Comparison of ENCODE assay signal across 21 cellular contexts in genomic region chr3:154775821-154776548, GRCh38.
"Had no signal": no experiment of that assay in that cellular context is flagged by ENCODE, and none has a peak within 500 bp of the region (broad histone marks: within the 10 kb centered on the region; RNA-seq: fewer than 3 reads in every experiment).

No MANE protein-coding gene starts in this region.

- H3K36me3 ChIP-seq: ovary, thyroid gland, uterus had no signal

- H3K4me3 Mint-ChIP-seq: activated CD4-positive, alpha-beta T cell treated with anti-CD3 and anti-CD28 coated beads, Interleukin-2, amount 10 ng/mL, durations not matched to agents 7 days and 5 days; activated naive CD8-positive, alpha-beta T cell; activated T-cell treated with anti-CD3 and anti-CD28 coated beads, Interleukin-2, amount 50 U/mL, for 72 hours; dendritic cell treated with granulocyte-macrophage colony-stimulating factor and Interleukin-4, amounts not matched to agents 40 ng/mL and 50 ng/mL, for 4 days; effector memory CD8-positive, alpha-beta T cell; naive B cell; stimulated activated naive B cell treated with anti-CD40 and anti-IgM and Interleukin-4, amounts not matched to agents 10 μg/mL and 1 μg/mL and 100 μg/mL, for 72 hours; T-helper 2 cell treated with Interferon-gamma antibody and Interleukin-4, amounts not matched to agents 5 μg/mL and 100 μg/mL, for 36 hours had no signal

- H3K4me1 Mint-ChIP-seq: activated CD4-positive, alpha-beta T cell treated with anti-CD3 and anti-CD28 coated beads, Interleukin-2, amount 10 ng/mL, durations not matched to agents 7 days and 5 days; naive B cell; stimulated activated naive B cell treated with anti-CD40 and anti-IgM and Interleukin-4, amounts not matched to agents 10 μg/mL and 1 μg/mL and 100 μg/mL, for 72 hours had no signal

- H3K4me1 ChIP-seq: thyroid gland, uterus had no signal

- DNase-seq: activated CD4-positive, alpha-beta T cell treated with anti-CD3 and anti-CD28 coated beads, Interleukin-2, amount 10 ng/mL, durations not matched to agents 7 days and 5 days; activated CD8-positive, alpha-beta memory T cell treated with anti-CD3 and anti-CD28 coated beads, Interleukin-2, amount 50 U/mL, for 48 hours; activated gamma-delta T cell treated with Interleukin-2 at 50 U/mL for 16 hours; activated T-cell treated with anti-CD3 and anti-CD28 coated beads, Interleukin-2, amount 50 U/mL, for 72 hours; anterior cingulate cortex; cerebellar nuclear complex; effector memory CD8-positive, alpha-beta T cell; head of caudate nucleus; islet precursor cell; mammary epithelial cell; naive B cell; ovary; stimulated activated CD4-positive, alpha-beta T cell treated with anti-CD3 and anti-CD28 coated beads, Interleukin-4, amount 100 ng/mL, for 1 hour; stimulated activated naive B cell treated with anti-CD40 and anti-IgM and Interleukin-4, amounts not matched to agents 10 μg/mL and 1 μg/mL and 100 μg/mL, for 72 hours; thyroid gland; uterus had no signal

- H3K36me3 Mint-ChIP-seq: activated naive CD8-positive, alpha-beta T cell; naive B cell; stimulated activated naive B cell treated with anti-CD40 and anti-IgM and Interleukin-4, amounts not matched to agents 10 μg/mL and 1 μg/mL and 100 μg/mL, for 72 hours had no signal

- H3K9me3 ChIP-seq: ovary, thyroid gland, uterus had no signal

- H3K27me3 Mint-ChIP-seq: activated CD4-positive, alpha-beta T cell treated with anti-CD3 and anti-CD28 coated beads, Interleukin-2, amount 10 ng/mL, durations not matched to agents 7 days and 5 days; activated naive CD8-positive, alpha-beta T cell; dendritic cell treated with granulocyte-macrophage colony-stimulating factor and Interleukin-4, amounts not matched to agents 40 ng/mL and 50 ng/mL, for 4 days; effector memory CD8-positive, alpha-beta T cell; naive B cell had no signal

- H3K27me3 ChIP-seq: ovary, thyroid gland, uterus had no signal

- FAIRE-seq: frontal cortex had no signal

- H3K27ac ChIP-seq: epithelial cell of prostate, ovary, thyroid gland, uterus had no signal

- H3K9me3 Mint-ChIP-seq: activated CD4-positive, alpha-beta T cell treated with anti-CD3 and anti-CD28 coated beads, Interleukin-2, amount 10 ng/mL, durations not matched to agents 7 days and 5 days; activated T-cell treated with anti-CD3 and anti-CD28 coated beads, Interleukin-2, amount 50 U/mL, for 72 hours; dendritic cell treated with granulocyte-macrophage colony-stimulating factor and Interleukin-4, amounts not matched to agents 40 ng/mL and 50 ng/mL, for 4 days; naive B cell; stimulated activated naive B cell treated with anti-CD40 and anti-IgM and Interleukin-4, amounts not matched to agents 10 μg/mL and 1 μg/mL and 100 μg/mL, for 72 hours had no signal

- H3K27ac Mint-ChIP-seq: activated CD4-positive, alpha-beta T cell treated with anti-CD3 and anti-CD28 coated beads, Interleukin-2, amount 10 ng/mL, durations not matched to agents 7 days and 5 days; activated naive CD8-positive, alpha-beta T cell; activated T-cell treated with anti-CD3 and anti-CD28 coated beads, Interleukin-2, amount 50 U/mL, for 72 hours; effector memory CD8-positive, alpha-beta T cell; naive B cell; stimulated activated naive B cell treated with anti-CD40 and anti-IgM and Interleukin-4, amounts not matched to agents 10 μg/mL and 1 μg/mL and 100 μg/mL, for 72 hours; T-helper 2 cell treated with Interferon-gamma antibody and Interleukin-4, amounts not matched to agents 5 μg/mL and 100 μg/mL, for 36 hours had no signal

- H3K4me3 ChIP-seq: ovary, thyroid gland, uterus had no signal
